ENCODE assay signal across 8 cellular contexts in genomic region chr7:73557397-73558257, GRCh38. TPM values are rescaled to one million over a fixed set of nuclear protein-coding genes. Genes with fewer than 3 reads are reported as not detected.
DNase-seq lines count a peak whose midpoint lies in the region; ATAC-seq and TF ChIP-seq lines count a peak whose summit lies in the region.

Gene BCL7B, minus strand, starts transcription at chr7:73557690. Its CDS starts 112 bp downstream, at chr7:73557578.

- TF ChIP-seq CTCF in mucosa of descending colon (IDR thresholded peaks at IDR 0.05), result no peak

- H3K36me3 ChIP-seq in BLaER1 treated with 17β-estradiol and CSF1 and Interleukin-3, amounts not matched to agents 10 nM and 100 nM, result peaks cover 18 to 32% (median 30%) of the 10 kb centered on the region in 11 experiments
- H3K36me3 ChIP-seq in mucosa of descending colon (ENCODE audit: low read depth), result no peaks in the 10 kb centered on the region

- peak within 1 kb of the TSS; percentile 88 to 99 (median 95) for H3K4me2 ChIP-seq in BLaER1 treated with 17β-estradiol and CSF1 and Interleukin-3, amounts not matched to agents 10 nM and 100 nM

- H3K27ac ChIP-seq in BLaER1 treated with 17β-estradiol and CSF1 and Interleukin-3, amounts not matched to agents 10 nM and 100 nM, result peak within 1 kb of the TSS; percentile 96 to 100 (median 99)
- peak within 1 kb of the TSS; percentile 97 for H3K27ac ChIP-seq in epithelial cell of prostate

- peak within 1 kb of the TSS; percentile 78 to 95 (median 84) for H3K4me3 ChIP-seq in BLaER1 treated with 17β-estradiol and CSF1 and Interleukin-3, amounts not matched to agents 10 nM and 100 nM
- H3K4me3 ChIP-seq in mucosa of descending colon, result peak within 1 kb of the TSS; percentile 77

- intact Hi-C loops in mucosa of descending colon (cut with DNase I, micrococcal nuclease), result no loop called here

- no peaks in the 10 kb centered on the region for H3K27me3 ChIP-seq in BLaER1 treated with 17β-estradiol and CSF1 and Interleukin-3, amounts not matched to agents 10 nM and 100 nM

- peak within 1 kb of the TSS; percentile 97 to 100 (median 99) for H3K9ac ChIP-seq in BLaER1 treated with 17β-estradiol and CSF1 and Interleukin-3, amounts not matched to agents 10 nM and 100 nM

- peaks cover 25 to 53% (median 37%) of the 10 kb centered on the region in 10 experiments for H3K4me1 ChIP-seq in BLaER1 treated with 17β-estradiol and CSF1 and Interleukin-3, amounts not matched to agents 10 nM and 100 nM
- peaks cover 19% of the 10 kb centered on the region for H3K4me1 ChIP-seq in mucosa of descending colon (ENCODE audit: low read depth)

- DNase-seq in NOMO-1 treated with dmso at 0.1 percent for 144 hours (lab: John Stamatoyannopoulos, UW; ENCODE audit: unreplicated experiment) (peak; percentile 75), activated T-cell treated with anti-CD3 and anti-CD28 coated beads for 24 hours (ENCODE audit: low read depth) (peak; percentile 70), epithelial cell of prostate (ENCODE audit: low read depth, low spot score) (no peak), mucosa of descending colon (peak; percentile 80 to 91 (median 87))
- DNase-seq in stimulated activated CD8-positive, alpha-beta memory T cell treated with anti-CD3 and anti-CD28 coated beads, Interleukin-4, amount 100 ng/mL, for 1 hour (ENCODE audit: low read depth in 2 of 2, low spot score in 1 of 2), result peak; percentile 29 to 53

- ATAC-seq in HG03432 (IDR thresholded peaks at IDR 0.05; ENCODE audit: unreplicated experiment), result peak; percentile 62
- peak; percentile 79 for ATAC-seq in mucosa of descending colon

- peak; percentile 82 for TF ChIP-seq POLR2A in GM19099 (IDR thresholded peaks at IDR 0.05; ENCODE audit: extremely low read depth, insufficient read length, low read depth)

- H3K9me3 ChIP-seq in BLaER1 treated with 17β-estradiol and CSF1 and Interleukin-3, amounts not matched to agents 10 nM and 100 nM (replicated peaks in 1 of 11), result peaks cover 0 to 7% (median 2%) of the 10 kb centered on the region in 11 experiments; a peak in 5 of 22 replicates
- H3K9me3 ChIP-seq in mucosa of descending colon, result no peaks in the 10 kb centered on the region

- H4K20me1 ChIP-seq in BLaER1 treated with 17β-estradiol and CSF1 and Interleukin-3, amounts not matched to agents 10 nM and 100 nM, result peaks cover 23 to 43% (median 41%) of the 10 kb centered on the region in 11 experiments; a peak in 21 of 22 replicates

RNA-seq across cellular contexts. Expression of gene BCL7B, which starts in this region (rescaled TPM):
- total RNA-seq in mucosa of descending colon, result 100 to 1,000 TPM in 1 of 3 donors, 10 to 100 TPM in 2; 59.3 to 112 (median 62.0) TPM
